Comparison of ENCODE assay signal across 1 cellular context in the genomic region with DNA sequence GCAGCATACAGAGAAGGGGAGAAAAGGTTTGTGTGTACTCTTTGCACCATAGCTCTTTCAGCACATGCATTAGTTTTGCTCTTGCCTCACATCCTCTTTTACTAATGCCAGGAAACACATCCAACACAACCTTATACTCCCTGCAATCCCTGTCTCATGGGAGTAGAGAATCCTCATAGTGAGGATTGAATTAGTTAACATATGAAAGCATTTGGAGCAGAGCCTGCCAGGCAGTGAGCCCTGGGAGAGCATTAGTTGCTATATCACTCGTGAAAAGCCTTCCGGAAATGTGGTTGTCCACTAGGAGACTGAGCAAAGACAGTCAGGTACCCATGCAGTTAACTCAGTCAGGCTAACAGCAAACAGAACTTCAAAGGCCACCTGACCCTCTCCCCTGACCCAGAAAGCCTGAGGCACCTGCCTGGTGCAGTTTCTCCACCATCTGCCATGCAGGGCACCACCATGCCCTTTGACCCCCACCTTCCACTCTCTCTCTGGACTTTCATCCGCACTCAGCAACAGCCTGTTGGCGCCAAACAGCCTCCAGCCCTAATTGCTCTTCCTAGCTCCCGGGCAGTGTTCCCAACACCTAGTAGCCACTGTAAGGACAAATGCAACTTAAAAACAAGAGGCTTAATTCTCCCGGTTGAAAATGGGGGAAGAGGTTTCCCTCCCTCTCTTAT.
TF ChIP-seq lines count a peak whose summit lies in the region.

No MANE protein-coding gene starts in this region.

TF ChIP-seq in HepG2, 621 proteins besides CTCF, POLR2A, EP300 and RAD21 (continued from another document and continues in another):
- TF ChIP-seq, protein P1, sequence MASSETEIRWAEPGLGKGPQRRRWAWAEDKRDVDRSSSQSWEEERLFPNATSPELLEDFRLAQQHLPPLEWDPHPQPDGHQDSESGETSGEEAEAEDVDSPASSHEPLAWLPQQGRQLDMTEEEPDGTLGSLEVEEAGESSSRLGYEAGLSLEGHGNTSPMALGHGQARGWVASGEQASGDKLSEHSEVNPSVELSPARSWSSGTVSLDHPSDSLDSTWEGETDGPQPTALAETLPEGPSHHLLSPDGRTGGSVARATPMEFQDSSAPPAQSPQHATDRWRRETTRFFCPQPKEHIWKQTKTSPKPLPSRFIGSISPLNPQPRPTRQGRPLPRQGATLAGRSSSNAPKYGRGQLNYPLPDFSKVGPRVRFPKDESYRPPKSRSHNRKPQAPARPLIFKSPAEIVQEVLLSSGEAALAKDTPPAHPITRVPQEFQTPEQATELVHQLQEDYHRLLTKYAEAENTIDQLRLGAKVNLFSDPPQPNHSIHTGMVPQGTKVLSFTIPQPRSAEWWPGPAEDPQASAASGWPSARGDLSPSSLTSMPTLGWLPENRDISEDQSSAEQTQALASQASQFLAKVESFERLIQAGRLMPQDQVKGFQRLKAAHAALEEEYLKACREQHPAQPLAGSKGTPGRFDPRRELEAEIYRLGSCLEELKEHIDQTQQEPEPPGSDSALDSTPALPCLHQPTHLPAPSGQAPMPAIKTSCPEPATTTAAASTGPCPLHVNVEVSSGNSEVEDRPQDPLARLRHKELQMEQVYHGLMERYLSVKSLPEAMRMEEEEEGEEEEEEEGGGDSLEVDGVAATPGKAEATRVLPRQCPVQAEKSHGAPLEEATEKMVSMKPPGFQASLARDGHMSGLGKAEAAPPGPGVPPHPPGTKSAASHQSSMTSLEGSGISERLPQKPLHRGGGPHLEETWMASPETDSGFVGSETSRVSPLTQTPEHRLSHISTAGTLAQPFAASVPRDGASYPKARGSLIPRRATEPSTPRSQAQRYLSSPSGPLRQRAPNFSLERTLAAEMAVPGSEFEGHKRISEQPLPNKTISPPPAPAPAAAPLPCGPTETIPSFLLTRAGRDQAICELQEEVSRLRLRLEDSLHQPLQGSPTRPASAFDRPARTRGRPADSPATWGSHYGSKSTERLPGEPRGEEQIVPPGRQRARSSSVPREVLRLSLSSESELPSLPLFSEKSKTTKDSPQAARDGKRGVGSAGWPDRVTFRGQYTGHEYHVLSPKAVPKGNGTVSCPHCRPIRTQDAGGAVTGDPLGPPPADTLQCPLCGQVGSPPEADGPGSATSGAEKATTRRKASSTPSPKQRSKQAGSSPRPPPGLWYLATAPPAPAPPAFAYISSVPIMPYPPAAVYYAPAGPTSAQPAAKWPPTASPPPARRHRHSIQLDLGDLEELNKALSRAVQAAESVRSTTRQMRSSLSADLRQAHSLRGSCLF (CRISPR knock-in tag; IDR thresholded peaks at IDR 0.05; ENCODE audit: borderline replicate concordance): no peak
- TF ChIP-seq MATR3 (CRISPR knock-in tag; IDR thresholded peaks at IDR 0.05) (no peak), ATF3 (CRISPR knock-in tag; IDR thresholded peaks at IDR 0.05) (no peak), ETS1 (CRISPR knock-in tag; IDR thresholded peaks at IDR 0.05) (no peak), POLR2AphosphoS5 (IDR thresholded peaks at IDR 0.05; ENCODE audit: low read depth, low read length) (peak; percentile 53; the same call in 1 of the 2 replicates), ZNF563 (CRISPR knock-in tag; IDR thresholded peaks at IDR 0.05) (peak; percentile 59; the same call in 1 of the 2 replicates), EEA1 (CRISPR knock-in tag; IDR thresholded peaks at IDR 0.05; ENCODE audit: borderline replicate concordance) (no peak), PHB2 (IDR thresholded peaks at IDR 0.05; ENCODE audit: partially characterized antibody) (no peak), GABPB1 (CRISPR knock-in tag; IDR thresholded peaks at IDR 0.05) (peak; percentile 62), ZNF260 (CRISPR knock-in tag; IDR thresholded peaks at IDR 0.05; ENCODE audit: borderline replicate concordance, low read depth) (no peak), NFE2 (CRISPR knock-in tag; IDR thresholded peaks at IDR 0.05) (no peak), ZNF33B (CRISPR knock-in tag; IDR thresholded peaks at IDR 0.05) (no peak; the same call in 1 of the 2 replicates), ZNF296 (CRISPR knock-in tag; conservative IDR thresholded peaks at IDR 0.05) (no peak), ZFX (CRISPR knock-in tag; IDR thresholded peaks at IDR 0.05; ENCODE audit: low read depth) (peak; percentile 72), ZNF75D (CRISPR knock-in tag; IDR thresholded peaks at IDR 0.05; ENCODE audit: borderline replicate concordance) (no peak), PLRG1 (conservative IDR thresholded peaks at IDR 0.05) (no peak), CC2D1A (CRISPR knock-in tag; IDR thresholded peaks at IDR 0.05) (no peak), ZNF230 (CRISPR knock-in tag; IDR thresholded peaks at IDR 0.05) (peak; percentile 68; the same call in 1 of the 2 replicates), CCDC6 (CRISPR knock-in tag; IDR thresholded peaks at IDR 0.05) (no peak), NCOA5 (CRISPR knock-in tag; IDR thresholded peaks at IDR 0.05) (no peak), FIP1L1 (IDR thresholded peaks at IDR 0.05; ENCODE audit: borderline replicate concordance, insufficient read depth, low read depth, low read length) (no peak), SMARCC2 (IDR thresholded peaks at IDR 0.05) (no peak), JARID2 (CRISPR knock-in tag; IDR thresholded peaks at IDR 0.05; ENCODE audit: insufficient replicate concordance) (no peak), RBM22 (optimal IDR thresholded peaks at IDR 0.05; ENCODE audit: low read length) (no peak), PHF20 (CRISPR knock-in tag; IDR thresholded peaks at IDR 0.05) (no peak), ZNF589 (CRISPR knock-in tag; conservative IDR thresholded peaks at IDR 0.05) (peak; percentile 32), ARID3A (IDR thresholded peaks at IDR 0.05; ENCODE audit: low read depth, low read length) (no peak; the same call in 1 of the 2 replicates), ATAD3A (CRISPR knock-in tag; IDR thresholded peaks at IDR 0.05) (no peak), ZNF335 (CRISPR knock-in tag; IDR thresholded peaks at IDR 0.05) (no peak), PRPF4 (IDR thresholded peaks at IDR 0.05; ENCODE audit: low read depth, low read length, poor library complexity, severe bottlenecking) (no peak), GPN1 (CRISPR knock-in tag; IDR thresholded peaks at IDR 0.05; ENCODE audit: borderline replicate concordance) (no peak), MIER3 (CRISPR knock-in tag; IDR thresholded peaks at IDR 0.05; ENCODE audit: borderline replicate concordance) (peak; percentile 91; the same call in 1 of the 2 replicates), CENPBD1 (CRISPR knock-in tag; IDR thresholded peaks at IDR 0.05; ENCODE audit: borderline replicate concordance, low read depth) (no peak), ZNF138 (CRISPR knock-in tag; IDR thresholded peaks at IDR 0.05; ENCODE audit: low read depth) (no peak)
- TF ChIP-seq, protein P2, sequence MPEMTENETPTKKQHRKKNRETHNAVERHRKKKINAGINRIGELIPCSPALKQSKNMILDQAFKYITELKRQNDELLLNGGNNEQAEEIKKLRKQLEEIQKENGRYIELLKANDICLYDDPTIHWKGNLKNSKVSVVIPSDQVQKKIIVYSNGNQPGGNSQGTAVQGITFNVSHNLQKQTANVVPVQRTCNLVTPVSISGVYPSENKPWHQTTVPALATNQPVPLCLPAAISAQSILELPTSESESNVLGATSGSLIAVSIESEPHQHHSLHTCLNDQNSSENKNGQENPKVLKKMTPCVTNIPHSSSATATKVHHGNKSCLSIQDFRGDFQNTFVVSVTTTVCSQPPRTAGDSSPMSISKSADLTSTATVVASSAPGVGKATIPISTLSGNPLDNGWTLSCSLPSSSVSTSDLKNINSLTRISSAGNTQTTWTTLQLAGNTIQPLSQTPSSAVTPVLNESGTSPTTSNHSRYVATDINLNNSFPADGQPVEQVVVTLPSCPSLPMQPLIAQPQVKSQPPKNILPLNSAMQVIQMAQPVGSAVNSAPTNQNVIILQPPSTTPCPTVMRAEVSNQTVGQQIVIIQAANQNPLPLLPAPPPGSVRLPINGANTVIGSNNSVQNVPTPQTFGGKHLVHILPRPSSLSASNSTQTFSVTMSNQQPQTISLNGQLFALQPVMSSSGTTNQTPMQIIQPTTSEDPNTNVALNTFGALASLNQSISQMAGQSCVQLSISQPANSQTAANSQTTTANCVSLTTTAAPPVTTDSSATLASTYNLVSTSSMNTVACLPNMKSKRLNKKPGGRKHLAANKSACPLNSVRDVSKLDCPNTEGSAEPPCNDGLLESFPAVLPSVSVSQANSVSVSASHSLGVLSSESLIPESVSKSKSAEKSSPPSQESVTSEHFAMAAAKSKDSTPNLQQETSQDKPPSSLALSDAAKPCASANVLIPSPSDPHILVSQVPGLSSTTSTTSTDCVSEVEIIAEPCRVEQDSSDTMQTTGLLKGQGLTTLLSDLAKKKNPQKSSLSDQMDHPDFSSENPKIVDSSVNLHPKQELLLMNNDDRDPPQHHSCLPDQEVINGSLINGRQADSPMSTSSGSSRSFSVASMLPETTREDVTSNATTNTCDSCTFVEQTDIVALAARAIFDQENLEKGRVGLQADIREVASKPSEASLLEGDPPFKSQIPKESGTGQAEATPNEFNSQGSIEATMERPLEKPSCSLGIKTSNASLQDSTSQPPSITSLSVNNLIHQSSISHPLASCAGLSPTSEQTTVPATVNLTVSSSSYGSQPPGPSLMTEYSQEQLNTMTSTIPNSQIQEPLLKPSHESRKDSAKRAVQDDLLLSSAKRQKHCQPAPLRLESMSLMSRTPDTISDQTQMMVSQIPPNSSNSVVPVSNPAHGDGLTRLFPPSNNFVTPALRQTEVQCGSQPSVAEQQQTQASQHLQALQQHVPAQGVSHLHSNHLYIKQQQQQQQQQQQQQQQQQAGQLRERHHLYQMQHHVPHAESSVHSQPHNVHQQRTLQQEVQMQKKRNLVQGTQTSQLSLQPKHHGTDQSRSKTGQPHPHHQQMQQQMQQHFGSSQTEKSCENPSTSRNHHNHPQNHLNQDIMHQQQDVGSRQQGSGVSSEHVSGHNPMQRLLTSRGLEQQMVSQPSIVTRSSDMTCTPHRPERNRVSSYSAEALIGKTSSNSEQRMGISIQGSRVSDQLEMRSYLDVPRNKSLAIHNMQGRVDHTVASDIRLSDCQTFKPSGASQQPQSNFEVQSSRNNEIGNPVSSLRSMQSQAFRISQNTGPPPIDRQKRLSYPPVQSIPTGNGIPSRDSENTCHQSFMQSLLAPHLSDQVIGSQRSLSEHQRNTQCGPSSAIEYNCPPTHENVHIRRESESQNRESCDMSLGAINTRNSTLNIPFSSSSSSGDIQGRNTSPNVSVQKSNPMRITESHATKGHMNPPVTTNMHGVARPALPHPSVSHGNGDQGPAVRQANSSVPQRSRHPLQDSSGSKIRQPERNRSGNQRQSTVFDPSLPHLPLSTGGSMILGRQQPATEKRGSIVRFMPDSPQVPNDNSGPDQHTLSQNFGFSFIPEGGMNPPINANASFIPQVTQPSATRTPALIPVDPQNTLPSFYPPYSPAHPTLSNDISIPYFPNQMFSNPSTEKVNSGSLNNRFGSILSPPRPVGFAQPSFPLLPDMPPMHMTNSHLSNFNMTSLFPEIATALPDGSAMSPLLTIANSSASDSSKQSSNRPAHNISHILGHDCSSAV (CRISPR knock-in tag; IDR thresholded peaks at IDR 0.05; ENCODE audit: borderline replicate concordance): no peak
- TF ChIP-seq, protein P3, sequence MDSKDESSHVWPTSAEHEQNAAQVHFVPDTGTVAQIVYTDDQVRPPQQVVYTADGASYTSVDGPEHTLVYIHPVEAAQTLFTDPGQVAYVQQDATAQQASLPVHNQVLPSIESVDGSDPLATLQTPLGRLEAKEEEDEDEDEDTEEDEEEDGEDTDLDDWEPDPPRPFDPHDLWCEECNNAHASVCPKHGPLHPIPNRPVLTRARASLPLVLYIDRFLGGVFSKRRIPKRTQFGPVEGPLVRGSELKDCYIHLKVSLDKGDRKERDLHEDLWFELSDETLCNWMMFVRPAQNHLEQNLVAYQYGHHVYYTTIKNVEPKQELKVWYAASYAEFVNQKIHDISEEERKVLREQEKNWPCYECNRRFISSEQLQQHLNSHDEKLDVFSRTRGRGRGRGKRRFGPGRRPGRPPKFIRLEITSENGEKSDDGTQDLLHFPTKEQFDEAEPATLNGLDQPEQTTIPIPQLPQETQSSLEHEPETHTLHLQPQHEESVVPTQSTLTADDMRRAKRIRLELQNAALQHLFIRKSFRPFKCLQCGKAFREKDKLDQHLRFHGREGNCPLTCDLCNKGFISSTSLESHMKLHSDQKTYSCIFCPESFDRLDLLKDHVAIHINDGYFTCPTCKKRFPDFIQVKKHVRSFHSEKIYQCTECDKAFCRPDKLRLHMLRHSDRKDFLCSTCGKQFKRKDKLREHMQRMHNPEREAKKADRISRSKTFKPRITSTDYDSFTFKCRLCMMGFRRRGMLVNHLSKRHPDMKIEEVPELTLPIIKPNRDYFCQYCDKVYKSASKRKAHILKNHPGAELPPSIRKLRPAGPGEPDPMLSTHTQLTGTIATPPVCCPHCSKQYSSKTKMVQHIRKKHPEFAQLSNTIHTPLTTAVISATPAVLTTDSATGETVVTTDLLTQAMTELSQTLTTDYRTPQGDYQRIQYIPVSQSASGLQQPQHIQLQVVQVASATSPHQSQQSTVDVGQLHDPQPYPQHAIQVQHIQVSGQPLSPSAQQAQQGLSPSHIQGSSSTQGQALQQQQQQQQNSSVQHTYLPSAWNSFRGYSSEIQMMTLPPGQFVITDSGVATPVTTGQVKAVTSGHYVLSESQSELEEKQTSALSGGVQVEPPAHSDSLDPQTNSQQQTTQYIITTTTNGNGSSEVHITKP (CRISPR knock-in tag; IDR thresholded peaks at IDR 0.05; ENCODE audit: low read depth): 0 out of 2 replicates have a peak, but pooled peaks have one; percentile 36
